ENCODE assay signal across 25 cellular contexts in genomic region chr9:135513351-135513846, GRCh38. TPM values are rescaled to one million over a fixed set of nuclear protein-coding genes. Genes with fewer than 3 reads are reported as not detected.
A peak's percentile ranks its signal among the peaks of the same experiment; 100 is the strongest.
DNase-seq lines count a peak whose midpoint lies in the region; ATAC-seq and TF ChIP-seq lines count a peak whose summit lies in the region.
"Had no signal": no experiment of that assay in that cellular context is flagged by ENCODE, and none has a peak within 500 bp of the region (broad histone marks: within the 10 kb centered on the region; RNA-seq: fewer than 3 reads in every experiment).

No MANE protein-coding gene starts in this region.

- no peaks in the 10 kb centered on the region for H3K36me3 Mint-ChIP-seq in WTC11
- H3K36me3 Mint-ChIP-seq in stimulated activated memory B cell treated with anti-CD40 and anti-IgM and Interleukin-4, amounts not matched to agents 10 μg/mL and 1 μg/mL and 100 μg/mL, for 72 hours: no peaks in the 10 kb centered on the region

- CTCF ChIA-PET in WTC11 (lab: Charles Lee): interaction anchor here (1.3 kb wide), 2 partner anchors 9 to 13 kb away, joined by 3 to 6 read pairs; no protein-coding TSS in a partner anchor

- no peak overlapping the region for H3K27ac Mint-ChIP-seq in WTC11
- no peak overlapping the region for H3K27ac Mint-ChIP-seq in stimulated activated memory B cell treated with anti-CD40 and anti-IgM and Interleukin-4, amounts not matched to agents 10 μg/mL and 1 μg/mL and 100 μg/mL, for 72 hours

- POLR2A ChIA-PET in WTC11 (lab: Charles Lee): no interaction called here

- no peaks in the 10 kb centered on the region for H3K27me3 Mint-ChIP-seq in WTC11 (ENCODE audit: low read depth)
- peaks cover 17% of the 10 kb centered on the region for H3K27me3 Mint-ChIP-seq in stimulated activated memory B cell treated with anti-CD40 and anti-IgM and Interleukin-4, amounts not matched to agents 10 μg/mL and 1 μg/mL and 100 μg/mL, for 72 hours

- TF ChIP-seq CTCF in WTC11 (IDR thresholded peaks at IDR 0.05): no peak

- no peaks in the 10 kb centered on the region for H3K4me1 Mint-ChIP-seq in WTC11
- H3K4me1 Mint-ChIP-seq in stimulated activated memory B cell treated with anti-CD40 and anti-IgM and Interleukin-4, amounts not matched to agents 10 μg/mL and 1 μg/mL and 100 μg/mL, for 72 hours: no peaks in the 10 kb centered on the region
- H3K4me1 Mint-ChIP-seq: nephron had no signal

- no peaks in the 10 kb centered on the region; the same call in 1 of the 2 replicates for H3K9me3 Mint-ChIP-seq in WTC11
- H3K9me3 Mint-ChIP-seq in stimulated activated memory B cell treated with anti-CD40 and anti-IgM and Interleukin-4, amounts not matched to agents 10 μg/mL and 1 μg/mL and 100 μg/mL, for 72 hours: peaks cover 12% of the 10 kb centered on the region

- DNase-seq in D341Med (ENCODE audit: low spot score) (peak; percentile 20), WTC11 (ENCODE audit: low spot score) (peak; percentile 3), islet precursor cell (peak; percentile 38), NCI-H2029 treated with DMSO at 0.1 percent for 48 hours (lab: John Stamatoyannopoulos, UW) (no peak), CD1c-positive myeloid dendritic cell (ENCODE audit: extremely low spot score) (no peak)
- DNase-seq: activated CD4-positive, alpha-beta T cell treated with anti-CD3 and anti-CD28 coated beads, Interleukin-2, amount 50 U/mL, for 4 hours; Calu3; effector CD4-positive, alpha-beta T cell; EL; foreskin fibroblast; HCEC 1CT; left ventricle myocardium inferior; mucosa of descending colon; NCI-H1105 treated with DMSO at 0.1 percent for 48 hours; NCI-H2029; NCI-H226; NCI-H774; stimulated activated CD4-positive, alpha-beta T cell treated with anti-CD3 and anti-CD28 coated beads, Interleukin-15, amount 100 ng/mL, for 24 hours; transverse colon had no signal

- no peak overlapping the region for H3K4me3 Mint-ChIP-seq in WTC11
- no peak overlapping the region for H3K4me3 Mint-ChIP-seq in stimulated activated memory B cell treated with anti-CD40 and anti-IgM and Interleukin-4, amounts not matched to agents 10 μg/mL and 1 μg/mL and 100 μg/mL, for 72 hours
- H3K4me3 Mint-ChIP-seq: nephron had no signal

- ATAC-seq in WTC11 (no peak), HG03196 (IDR thresholded peaks at IDR 0.05; ENCODE audit: unreplicated experiment) (no peak)
- ATAC-seq in stimulated activated memory B cell treated with anti-CD40 and anti-IgM and Interleukin-4, amounts not matched to agents 10 μg/mL and 1 μg/mL and 100 μg/mL, for 72 hours: peak; percentile 32
- ATAC-seq: body of pancreas, mucosa of descending colon had no signal

TF ChIP-seq in WTC11, 78 proteins besides CTCF, POLR2A, EP300 and RAD21:
- TF ChIP-seq ZNF281 (CRISPR knock-in tag; IDR thresholded peaks at IDR 0.05): no peak
- no peak for TF ChIP-seq ZNF232 (CRISPR knock-in tag; IDR thresholded peaks at IDR 0.05)
- no peak for TF ChIP-seq OVOL2 (CRISPR knock-in tag; IDR thresholded peaks at IDR 0.05; ENCODE audit: borderline replicate concordance)
- TF ChIP-seq, protein P1, sequence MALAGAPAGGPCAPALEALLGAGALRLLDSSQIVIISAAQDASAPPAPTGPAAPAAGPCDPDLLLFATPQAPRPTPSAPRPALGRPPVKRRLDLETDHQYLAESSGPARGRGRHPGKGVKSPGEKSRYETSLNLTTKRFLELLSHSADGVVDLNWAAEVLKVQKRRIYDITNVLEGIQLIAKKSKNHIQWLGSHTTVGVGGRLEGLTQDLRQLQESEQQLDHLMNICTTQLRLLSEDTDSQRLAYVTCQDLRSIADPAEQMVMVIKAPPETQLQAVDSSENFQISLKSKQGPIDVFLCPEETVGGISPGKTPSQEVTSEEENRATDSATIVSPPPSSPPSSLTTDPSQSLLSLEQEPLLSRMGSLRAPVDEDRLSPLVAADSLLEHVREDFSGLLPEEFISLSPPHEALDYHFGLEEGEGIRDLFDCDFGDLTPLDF (CRISPR knock-in tag; IDR thresholded peaks at IDR 0.05): no peak
- TF ChIP-seq JUN (CRISPR knock-in tag; IDR thresholded peaks at IDR 0.05): no peak
- no peak for TF ChIP-seq NR3C1 (CRISPR knock-in tag; conservative IDR thresholded peaks at IDR 0.05; ENCODE audit: low read depth)
- TF ChIP-seq ZNF317 (CRISPR knock-in tag; IDR thresholded peaks at IDR 0.05; ENCODE audit: borderline replicate concordance, low read depth): no peak
- no peak for TF ChIP-seq TP53 (CRISPR knock-in tag; IDR thresholded peaks at IDR 0.05)
- TF ChIP-seq CBFB (CRISPR knock-in tag; IDR thresholded peaks at IDR 0.05; ENCODE audit: low read depth): no peak
- TF ChIP-seq SMAD3 (CRISPR knock-in tag; IDR thresholded peaks at IDR 0.05; ENCODE audit: borderline replicate concordance): no peak
- TF ChIP-seq ZNF121 (CRISPR knock-in tag; IDR thresholded peaks at IDR 0.05): no peak
- TF ChIP-seq IRF2 (CRISPR knock-in tag; IDR thresholded peaks at IDR 0.05; ENCODE audit: borderline replicate concordance, low read depth): no peak
- TF ChIP-seq PRRX2 (CRISPR knock-in tag; IDR thresholded peaks at IDR 0.05): no peak
- no peak for TF ChIP-seq GABPB1 (CRISPR knock-in tag; IDR thresholded peaks at IDR 0.05)
- TF ChIP-seq KAT7 (CRISPR knock-in tag; IDR thresholded peaks at IDR 0.05; ENCODE audit: borderline replicate concordance): no peak
- no peak for TF ChIP-seq NR1H2 (CRISPR knock-in tag; IDR thresholded peaks at IDR 0.05)
- no peak for TF ChIP-seq JAZF1 (CRISPR knock-in tag; IDR thresholded peaks at IDR 0.05)
- TF ChIP-seq, protein P2, sequence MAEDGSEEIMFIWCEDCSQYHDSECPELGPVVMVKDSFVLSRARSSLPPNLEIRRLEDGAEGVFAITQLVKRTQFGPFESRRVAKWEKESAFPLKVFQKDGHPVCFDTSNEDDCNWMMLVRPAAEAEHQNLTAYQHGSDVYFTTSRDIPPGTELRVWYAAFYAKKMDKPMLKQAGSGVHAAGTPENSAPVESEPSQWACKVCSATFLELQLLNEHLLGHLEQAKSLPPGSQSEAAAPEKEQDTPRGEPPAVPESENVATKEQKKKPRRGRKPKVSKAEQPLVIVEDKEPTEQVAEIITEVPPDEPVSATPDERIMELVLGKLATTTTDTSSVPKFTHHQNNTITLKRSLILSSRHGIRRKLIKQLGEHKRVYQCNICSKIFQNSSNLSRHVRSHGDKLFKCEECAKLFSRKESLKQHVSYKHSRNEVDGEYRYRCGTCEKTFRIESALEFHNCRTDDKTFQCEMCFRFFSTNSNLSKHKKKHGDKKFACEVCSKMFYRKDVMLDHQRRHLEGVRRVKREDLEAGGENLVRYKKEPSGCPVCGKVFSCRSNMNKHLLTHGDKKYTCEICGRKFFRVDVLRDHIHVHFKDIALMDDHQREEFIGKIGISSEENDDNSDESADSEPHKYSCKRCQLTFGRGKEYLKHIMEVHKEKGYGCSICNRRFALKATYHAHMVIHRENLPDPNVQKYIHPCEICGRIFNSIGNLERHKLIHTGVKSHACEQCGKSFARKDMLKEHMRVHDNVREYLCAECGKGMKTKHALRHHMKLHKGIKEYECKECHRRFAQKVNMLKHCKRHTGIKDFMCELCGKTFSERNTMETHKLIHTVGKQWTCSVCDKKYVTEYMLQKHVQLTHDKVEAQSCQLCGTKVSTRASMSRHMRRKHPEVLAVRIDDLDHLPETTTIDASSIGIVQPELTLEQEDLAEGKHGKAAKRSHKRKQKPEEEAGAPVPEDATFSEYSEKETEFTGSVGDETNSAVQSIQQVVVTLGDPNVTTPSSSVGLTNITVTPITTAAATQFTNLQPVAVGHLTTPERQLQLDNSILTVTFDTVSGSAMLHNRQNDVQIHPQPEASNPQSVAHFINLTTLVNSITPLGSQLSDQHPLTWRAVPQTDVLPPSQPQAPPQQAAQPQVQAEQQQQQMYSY (CRISPR knock-in tag; IDR thresholded peaks at IDR 0.05): no peak

RNA-seq across cellular contexts. Expression of gene LCN1, which starts 7.8 kb away (rescaled TPM):
- total RNA-seq in WTC11 (2021): not detected in 3 replicates
- total RNA-seq: body of pancreas, Calu3, cerebellum, epithelial cell of proximal tubule, left ventricle myocardium inferior, mucosa of descending colon, transverse colon had no signal

RNA-seq across cellular contexts. Expression of gene MRPS2, which starts 12.9 kb away (rescaled TPM):
- total RNA-seq in WTC11 (2021): 74.2 to 78.0 TPM (median 77.6 TPM) in 3 replicates

RNA-seq across cellular contexts. Expression of gene OBP2A, which starts 32.5 kb away (rescaled TPM):
- total RNA-seq in WTC11 (2021): not detected in 3 replicates
- total RNA-seq: body of pancreas, Calu3, cerebellum, epithelial cell of proximal tubule, left ventricle myocardium inferior, mucosa of descending colon, transverse colon had no signal

RNA-seq across cellular contexts. Expression of gene PPP1R26, which starts 33.8 kb away (rescaled TPM):
- total RNA-seq in WTC11 (2021): 36.2 to 44.4 TPM (median 37.4 TPM) in 3 replicates

RNA-seq across cellular contexts. Expression of gene PAEP, which starts 48.2 kb away (rescaled TPM):
- total RNA-seq in WTC11 (2021): not detected in 3 replicates
- total RNA-seq: body of pancreas, cerebellum, epithelial cell of proximal tubule, left ventricle myocardium inferior, mucosa of descending colon, transverse colon had no signal

Comparison
In these comparisons a context has a peak if more than half of its experiments do, and no peak if none do; other contexts are left out.
1. DNase-seq: peak in D341Med (single experiment), WTC11 (single experiment) and islet precursor cell (single experiment); none in NCI-H2029 treated with DMSO at 0.1 percent for 48 hours (single experiment) and CD1c-positive myeloid dendritic cell (single experiment).